9 cellular contexts compared by ENCODE assay signal in genomic region chr14:68952544-68953535, GRCh38. TPM values are rescaled to one million over a fixed set of nuclear protein-coding genes. Genes with fewer than 3 reads are reported as not detected.
DNase-seq lines count a peak whose midpoint lies in the region; ATAC-seq and TF ChIP-seq lines count a peak whose summit lies in the region.
"Had no signal": no experiment of that assay in that cellular context is flagged by ENCODE, and none has a peak within 500 bp of the region (broad histone marks: within the 10 kb centered on the region; RNA-seq: fewer than 3 reads in every experiment).

No MANE protein-coding gene starts in this region.

- H3K4me1 Mint-ChIP-seq in WTC11 = peaks cover 65% of the 10 kb centered on the region

- ATAC-seq in WTC11 (no peak), Right ventricle myocardium superior (ENCODE audit: poor library complexity) (peak; percentile 62), GM21390 (IDR thresholded peaks at IDR 0.05; ENCODE audit: unreplicated experiment) (no peak)

- CTCF ChIA-PET in WTC11 (lab: Charles Lee) = interaction anchor here (1.3 to 2.6 kb wide), 3 partner anchors 11 to 308 kb away, joined by 3 to 7 read pairs (median 4); no protein-coding TSS in a partner anchor

- TF ChIP-seq CTCF in WTC11 (IDR thresholded peaks at IDR 0.05) = no peak

- POLR2A ChIA-PET in WTC11 (lab: Charles Lee) = interaction anchor here (0.5 to 1.0 kb wide), 2 partner anchors 11 to 722 kb away, joined by 3 read pairs; no protein-coding TSS in a partner anchor

- no peaks in the 10 kb centered on the region for H3K9me3 Mint-ChIP-seq in WTC11

- H3K36me3 Mint-ChIP-seq in WTC11 = peaks cover 6% of the 10 kb centered on the region; the same call in 1 of the 2 replicates

- H3K27ac Mint-ChIP-seq in WTC11 = peak overlapping the region; percentile 67

- H3K4me1 ChIP-seq in skeletal muscle tissue (ENCODE audit: control insufficient read depth in 3 of 3, insufficient read depth in 3 of 3, low read length in 3 of 3) = peaks cover 56 to 73% (median 68%) of the 10 kb centered on the region in 3 donors

- H3K27me3 Mint-ChIP-seq in WTC11 (ENCODE audit: low read depth) = no peaks in the 10 kb centered on the region

- no peak overlapping the region for H3K4me3 Mint-ChIP-seq in WTC11

- H3K27ac ChIP-seq in skeletal muscle tissue (ENCODE audit: low read depth, low read length) = peak overlapping the region; percentile 49

- H3K9me3 ChIP-seq in skeletal muscle tissue (ENCODE audit: control insufficient read depth in 3 of 3, low read length in 3 of 3) = no peaks in the 10 kb centered on the region

- DNase-seq in GM03348 (ENCODE audit: low spot score) = peak; percentile 65
- DNase-seq in WTC11 (ENCODE audit: low spot score) = no peak
- no peak for DNase-seq in Right ventricle myocardium superior
- DNase-seq in NK-92 (lab: John Stamatoyannopoulos, UW; ENCODE audit: unreplicated experiment) = no peak
- no peak for DNase-seq in T-helper 9 cell
- no peak for DNase-seq in KG1 (lab: John Stamatoyannopoulos, UW)
- DNase-seq: activated CD4-positive, alpha-beta T cell treated with anti-CD3 and anti-CD28 coated beads for 1 hour had no signal

- intact Hi-C loops in Right ventricle myocardium superior (cut with DNase I) = no loop called here

- H3K4me3 ChIP-seq in skeletal muscle tissue (ENCODE audit: low read length in 3 of 3) = peak overlapping the region in 2 of 3 donors; percentile 31 to 52

- peak overlapping the region in 2 of 3 donors; percentile 30 to 54 for H3K9ac ChIP-seq in skeletal muscle tissue (ENCODE audit: low read depth in 1 of 3, low read length in 3 of 3)

- peaks cover 0 to 2% (median 0%) of the 10 kb centered on the region in 3 donors for H3K36me3 ChIP-seq in skeletal muscle tissue (ENCODE audit: control insufficient read depth in 3 of 3, insufficient read depth in 3 of 3, low read length in 3 of 3)

- no peaks in the 10 kb centered on the region for H3K27me3 ChIP-seq in skeletal muscle tissue (ENCODE audit: control insufficient read depth in 3 of 3, insufficient read depth in 3 of 3, low read length in 3 of 3)

TF ChIP-seq in WTC11, 78 proteins besides CTCF, POLR2A, EP300 and RAD21:
- TF ChIP-seq, protein P1, sequence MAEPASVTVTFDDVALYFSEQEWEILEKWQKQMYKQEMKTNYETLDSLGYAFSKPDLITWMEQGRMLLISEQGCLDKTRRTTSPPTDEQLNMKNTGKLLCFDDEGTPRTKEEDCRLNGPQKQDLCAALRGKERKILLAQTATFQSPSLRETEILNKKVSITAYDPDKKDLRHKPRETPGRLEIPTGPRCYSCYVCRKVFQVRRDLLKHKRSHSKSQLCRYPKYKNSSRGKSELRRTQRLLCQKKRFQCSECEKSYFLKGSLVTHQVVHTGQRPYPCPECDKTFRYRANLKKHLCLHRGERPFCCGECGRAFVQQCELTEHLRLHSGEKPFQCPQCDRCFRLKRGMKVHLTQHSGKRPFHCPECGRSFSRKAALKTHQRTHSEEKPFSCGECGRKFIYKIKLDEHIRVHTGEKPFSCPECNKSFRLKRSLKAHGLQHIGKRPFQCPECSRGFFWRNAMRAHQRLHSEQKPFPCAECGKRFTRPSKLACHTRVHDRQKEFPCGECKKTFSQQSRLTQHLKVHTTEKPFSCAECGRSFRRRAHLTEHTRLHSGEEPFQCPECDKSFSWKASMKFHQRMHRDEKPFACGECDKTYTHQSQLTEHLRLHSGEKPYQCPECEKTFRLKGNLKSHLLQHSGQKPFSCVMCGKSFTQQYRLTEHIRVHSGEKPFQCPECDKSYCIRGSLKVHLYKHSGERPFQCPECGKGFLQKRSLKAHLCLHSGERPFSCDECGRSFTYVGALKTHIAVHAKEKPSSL (CRISPR knock-in tag; conservative IDR thresholded peaks at IDR 0.05) = no peak
- TF ChIP-seq, protein P2, sequence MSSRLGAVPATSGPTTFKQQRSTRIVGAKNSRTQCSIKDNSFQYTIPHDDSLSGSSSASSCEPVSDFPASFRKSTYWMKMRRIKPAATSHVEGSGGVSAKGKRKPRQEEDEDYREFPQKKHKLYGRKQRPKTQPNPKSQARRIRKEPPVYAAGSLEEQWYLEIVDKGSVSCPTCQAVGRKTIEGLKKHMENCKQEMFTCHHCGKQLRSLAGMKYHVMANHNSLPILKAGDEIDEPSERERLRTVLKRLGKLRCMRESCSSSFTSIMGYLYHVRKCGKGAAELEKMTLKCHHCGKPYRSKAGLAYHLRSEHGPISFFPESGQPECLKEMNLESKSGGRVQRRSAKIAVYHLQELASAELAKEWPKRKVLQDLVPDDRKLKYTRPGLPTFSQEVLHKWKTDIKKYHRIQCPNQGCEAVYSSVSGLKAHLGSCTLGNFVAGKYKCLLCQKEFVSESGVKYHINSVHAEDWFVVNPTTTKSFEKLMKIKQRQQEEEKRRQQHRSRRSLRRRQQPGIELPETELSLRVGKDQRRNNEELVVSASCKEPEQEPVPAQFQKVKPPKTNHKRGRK (CRISPR knock-in tag; IDR thresholded peaks at IDR 0.05; ENCODE audit: borderline replicate concordance) = no peak
- no peak for TF ChIP-seq OVOL2 (CRISPR knock-in tag; IDR thresholded peaks at IDR 0.05; ENCODE audit: borderline replicate concordance)
- TF ChIP-seq, protein P3, sequence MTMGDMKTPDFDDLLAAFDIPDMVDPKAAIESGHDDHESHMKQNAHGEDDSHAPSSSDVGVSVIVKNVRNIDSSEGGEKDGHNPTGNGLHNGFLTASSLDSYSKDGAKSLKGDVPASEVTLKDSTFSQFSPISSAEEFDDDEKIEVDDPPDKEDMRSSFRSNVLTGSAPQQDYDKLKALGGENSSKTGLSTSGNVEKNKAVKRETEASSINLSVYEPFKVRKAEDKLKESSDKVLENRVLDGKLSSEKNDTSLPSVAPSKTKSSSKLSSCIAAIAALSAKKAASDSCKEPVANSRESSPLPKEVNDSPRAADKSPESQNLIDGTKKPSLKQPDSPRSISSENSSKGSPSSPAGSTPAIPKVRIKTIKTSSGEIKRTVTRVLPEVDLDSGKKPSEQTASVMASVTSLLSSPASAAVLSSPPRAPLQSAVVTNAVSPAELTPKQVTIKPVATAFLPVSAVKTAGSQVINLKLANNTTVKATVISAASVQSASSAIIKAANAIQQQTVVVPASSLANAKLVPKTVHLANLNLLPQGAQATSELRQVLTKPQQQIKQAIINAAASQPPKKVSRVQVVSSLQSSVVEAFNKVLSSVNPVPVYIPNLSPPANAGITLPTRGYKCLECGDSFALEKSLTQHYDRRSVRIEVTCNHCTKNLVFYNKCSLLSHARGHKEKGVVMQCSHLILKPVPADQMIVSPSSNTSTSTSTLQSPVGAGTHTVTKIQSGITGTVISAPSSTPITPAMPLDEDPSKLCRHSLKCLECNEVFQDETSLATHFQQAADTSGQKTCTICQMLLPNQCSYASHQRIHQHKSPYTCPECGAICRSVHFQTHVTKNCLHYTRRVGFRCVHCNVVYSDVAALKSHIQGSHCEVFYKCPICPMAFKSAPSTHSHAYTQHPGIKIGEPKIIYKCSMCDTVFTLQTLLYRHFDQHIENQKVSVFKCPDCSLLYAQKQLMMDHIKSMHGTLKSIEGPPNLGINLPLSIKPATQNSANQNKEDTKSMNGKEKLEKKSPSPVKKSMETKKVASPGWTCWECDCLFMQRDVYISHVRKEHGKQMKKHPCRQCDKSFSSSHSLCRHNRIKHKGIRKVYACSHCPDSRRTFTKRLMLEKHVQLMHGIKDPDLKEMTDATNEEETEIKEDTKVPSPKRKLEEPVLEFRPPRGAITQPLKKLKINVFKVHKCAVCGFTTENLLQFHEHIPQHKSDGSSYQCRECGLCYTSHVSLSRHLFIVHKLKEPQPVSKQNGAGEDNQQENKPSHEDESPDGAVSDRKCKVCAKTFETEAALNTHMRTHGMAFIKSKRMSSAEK (CRISPR knock-in tag; IDR thresholded peaks at IDR 0.05; ENCODE audit: borderline replicate concordance) = no peak
- TF ChIP-seq GRHL2 (CRISPR knock-in tag; IDR thresholded peaks at IDR 0.05; ENCODE audit: insufficient replicate concordance, severe bottlenecking) = no peak
- no peak for TF ChIP-seq ZBTB21 (CRISPR knock-in tag; IDR thresholded peaks at IDR 0.05; ENCODE audit: borderline replicate concordance)
- no peak for TF ChIP-seq RELA (CRISPR knock-in tag; IDR thresholded peaks at IDR 0.05; ENCODE audit: borderline replicate concordance)
- no peak for TF ChIP-seq CREB1 (CRISPR knock-in tag; IDR thresholded peaks at IDR 0.05)
- no peak for TF ChIP-seq E2F5 (CRISPR knock-in tag; IDR thresholded peaks at IDR 0.05)
- no peak for TF ChIP-seq KAT7 (CRISPR knock-in tag; IDR thresholded peaks at IDR 0.05; ENCODE audit: borderline replicate concordance)
- TF ChIP-seq, protein P4, sequence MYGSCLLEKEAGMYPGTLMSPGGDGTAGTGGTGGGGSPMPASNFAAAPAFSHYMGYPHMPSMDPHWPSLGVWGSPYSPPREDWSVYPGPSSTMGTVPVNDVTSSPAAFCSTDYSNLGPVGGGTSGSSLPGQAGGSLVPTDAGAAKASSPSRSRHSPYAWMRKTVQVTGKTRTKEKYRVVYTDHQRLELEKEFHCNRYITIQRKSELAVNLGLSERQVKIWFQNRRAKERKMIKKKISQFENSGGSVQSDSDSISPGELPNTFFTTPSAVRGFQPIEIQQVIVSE (CRISPR knock-in tag; IDR thresholded peaks at IDR 0.05; ENCODE audit: borderline replicate concordance) = no peak

RNA-seq across cellular contexts. Expression of gene ACTN1, which starts 26.3 kb away (rescaled TPM):
- 196 to 198 TPM (median 197 TPM) in 3 replicates for total RNA-seq in WTC11 (2021)
- 92.5 TPM for total RNA-seq in Right ventricle myocardium superior
- 44.9 TPM for total RNA-seq in skeletal muscle tissue
